17 cellular contexts compared by ENCODE assay signal in genomic region chr20:19812056-19812455, GRCh38.
"Had no signal": no experiment of that assay in that cellular context is flagged by ENCODE, and none has a peak within 500 bp of the region (broad histone marks: within the 10 kb centered on the region; RNA-seq: fewer than 3 reads in every experiment).

No MANE protein-coding gene starts in this region.

- H3K9me3 ChIP-seq: mucosa of descending colon, thoracic aorta had no signal

- H3K4me3 ChIP-seq: mucosa of descending colon, thoracic aorta had no signal

- DNase-seq: activated CD4-positive, alpha-beta T cell treated with anti-CD3 and anti-CD28 coated beads, Interleukin-2, amount 50 U/mL, for 4 hours; activated CD4-positive, CD25-positive, alpha-beta regulatory T cell treated with anti-CD3 and anti-CD28 coated beads, Interleukin-2, amount 50 U/mL, for 72 hours; activated gamma-delta T cell treated with Interleukin-2 at 50 U/mL for 16 hours; activated naive CD8-positive, alpha-beta T cell treated with anti-CD3 and anti-CD28 coated beads, Interleukin-2, amount 10 ng/mL, durations not matched to agents 7 days and 5 days; activated T-cell treated with anti-CD3 and anti-CD28 coated beads, Interleukin-2, amount 50 U/mL, for 1 hour; aorta; caudate nucleus; cortex of kidney; effector memory CD4-positive, alpha-beta T cell; mucosa of descending colon; natural killer cell; stimulated activated CD4-positive, alpha-beta T cell treated with anti-CD3 and anti-CD28 coated beads, Interleukin-4, amount 100 ng/mL, for 1 hour; stimulated activated CD8-positive, alpha-beta memory T cell treated with anti-CD3 and anti-CD28 coated beads, Interleukin-4, amount 100 ng/mL, for 48 hours; stimulated activated naive CD8-positive, alpha-beta T cell treated with anti-CD3 and anti-CD28 coated beads, Interleukin-15, Interleukin-2, amounts not matched to agents 100 U/mL and 50 U/mL, for 24 hours; SW 1271 had no signal

- ATAC-seq: mucosa of descending colon; natural killer cell; sciatic nerve; stimulated activated naive CD8-positive, alpha-beta T cell treated with anti-CD3 and anti-CD28 coated beads, Interleukin-15, Interleukin-2, amounts not matched to agents 100 U/mL and 50 U/mL, for 24 hours had no signal

- H3K36me3 ChIP-seq: thoracic aorta had no signal
